Comparison of ENCODE assay signal across 10 cellular contexts in genomic region chr12:53427905-53428594, GRCh38. TPM values are rescaled to one million over a fixed set of nuclear protein-coding genes. Genes with fewer than 3 reads are reported as not detected.
A peak's percentile ranks its signal among the peaks of the same experiment; 100 is the strongest.
DNase-seq lines count a peak whose midpoint lies in the region; ATAC-seq and TF ChIP-seq lines count a peak whose summit lies in the region.
"Had no signal": no experiment of that assay in that cellular context is flagged by ENCODE, and none has a peak within 500 bp of the region (broad histone marks: within the 10 kb centered on the region; RNA-seq: fewer than 3 reads in every experiment).

No MANE protein-coding gene starts in this region.

- peak; percentile 53 to 70 for ATAC-seq in stimulated activated naive B cell treated with anti-CD40 and anti-IgM and Interleukin-4, amounts not matched to agents 10 μg/mL and 1 μg/mL and 100 μg/mL, for 72 hours (replicated peaks)
- no peak for ATAC-seq in HG03378 (IDR thresholded peaks at IDR 0.05; ENCODE audit: unreplicated experiment)

- CTCF ChIA-PET in activated naive CD4-positive, alpha-beta T cell treated with anti-CD3 and anti-CD28 coated beads for 36 hours (lab: Charles Lee): interaction anchor here (0.8 to 1.8 kb wide), 4 partner anchors 31 to 83 kb away, joined by 3 to 12 read pairs (median 3); no protein-coding TSS in a partner anchor
- CTCF ChIA-PET in activated naive CD4-positive, alpha-beta T cell treated with anti-CD3 and anti-CD28 coated beads, Interleukin-2, amount 10 ng/mL, durations not matched to agents 7 days and 5 days (lab: Charles Lee): interaction anchor here (0.6 to 1.6 kb wide), 6 partner anchors 12 to 106 kb away, joined by 3 to 10 read pairs (median 4); no protein-coding TSS in a partner anchor

- H3K36me3 ChIP-seq in tibial artery: no peaks in the 10 kb centered on the region
- H3K36me3 ChIP-seq: thoracic aorta had no signal

- DNase-seq in activated naive CD4-positive, alpha-beta T cell treated with anti-CD3 and anti-CD28 coated beads for 36 hours: peak; percentile 63
- DNase-seq in activated naive CD4-positive, alpha-beta T cell treated with anti-CD3 and anti-CD28 coated beads, Interleukin-2, amount 10 ng/mL, durations not matched to agents 7 days and 5 days: no peak
- DNase-seq in glomerular visceral epithelial cell (ENCODE audit: extremely low spot score) (peak; percentile 90), tibial artery (no peak), NCI-H446 (lab: John Stamatoyannopoulos, UW) (no peak)
- no peak for DNase-seq in stimulated activated naive B cell treated with anti-CD40 and anti-IgM and Interleukin-4, amounts not matched to agents 10 μg/mL and 1 μg/mL and 100 μg/mL, for 72 hours
- DNase-seq: endodermal cell had no signal

- H3K9me3 Mint-ChIP-seq in activated naive CD4-positive, alpha-beta T cell treated with anti-CD3 and anti-CD28 coated beads for 36 hours: no peaks in the 10 kb centered on the region
- no peaks in the 10 kb centered on the region for H3K9me3 Mint-ChIP-seq in activated naive CD4-positive, alpha-beta T cell treated with anti-CD3 and anti-CD28 coated beads, Interleukin-2, amount 10 ng/mL, durations not matched to agents 7 days and 5 days
- no peaks in the 10 kb centered on the region for H3K9me3 Mint-ChIP-seq in stimulated activated naive B cell treated with anti-CD40 and anti-IgM and Interleukin-4, amounts not matched to agents 10 μg/mL and 1 μg/mL and 100 μg/mL, for 72 hours
- H3K9me3 Mint-ChIP-seq: endodermal cell had no signal

- H3K27ac ChIP-seq in VCaP: peak overlapping the region; percentile 73
- no peak overlapping the region for H3K27ac ChIP-seq in tibial artery
- H3K27ac ChIP-seq: thoracic aorta had no signal

- no peak overlapping the region for H3K4me3 ChIP-seq in tibial artery
- H3K4me3 ChIP-seq: thoracic aorta had no signal

- H3K4me1 ChIP-seq in tibial artery: no peaks in the 10 kb centered on the region

- H3K4me3 Mint-ChIP-seq in activated naive CD4-positive, alpha-beta T cell treated with anti-CD3 and anti-CD28 coated beads for 36 hours: no peak overlapping the region
- no peak overlapping the region for H3K4me3 Mint-ChIP-seq in activated naive CD4-positive, alpha-beta T cell treated with anti-CD3 and anti-CD28 coated beads, Interleukin-2, amount 10 ng/mL, durations not matched to agents 7 days and 5 days
- no peak overlapping the region for H3K4me3 Mint-ChIP-seq in stimulated activated naive B cell treated with anti-CD40 and anti-IgM and Interleukin-4, amounts not matched to agents 10 μg/mL and 1 μg/mL and 100 μg/mL, for 72 hours
- H3K4me3 Mint-ChIP-seq: endodermal cell had no signal

- H3K27ac Mint-ChIP-seq in activated naive CD4-positive, alpha-beta T cell treated with anti-CD3 and anti-CD28 coated beads for 36 hours: no peak overlapping the region
- H3K27ac Mint-ChIP-seq in activated naive CD4-positive, alpha-beta T cell treated with anti-CD3 and anti-CD28 coated beads, Interleukin-2, amount 10 ng/mL, durations not matched to agents 7 days and 5 days: no peak overlapping the region
- H3K27ac Mint-ChIP-seq in stimulated activated naive B cell treated with anti-CD40 and anti-IgM and Interleukin-4, amounts not matched to agents 10 μg/mL and 1 μg/mL and 100 μg/mL, for 72 hours: no peak overlapping the region
- H3K27ac Mint-ChIP-seq: endodermal cell had no signal

- peaks cover 11% of the 10 kb centered on the region for H3K4me1 Mint-ChIP-seq in activated naive CD4-positive, alpha-beta T cell treated with anti-CD3 and anti-CD28 coated beads for 36 hours (ENCODE audit: low read depth)
- no peaks in the 10 kb centered on the region for H3K4me1 Mint-ChIP-seq in activated naive CD4-positive, alpha-beta T cell treated with anti-CD3 and anti-CD28 coated beads, Interleukin-2, amount 10 ng/mL, durations not matched to agents 7 days and 5 days
- peaks cover 2 to 4% of the 10 kb centered on the region in 2 donors for H3K4me1 Mint-ChIP-seq in stimulated activated naive B cell treated with anti-CD40 and anti-IgM and Interleukin-4, amounts not matched to agents 10 μg/mL and 1 μg/mL and 100 μg/mL, for 72 hours

- intact Hi-C loops in activated naive CD4-positive, alpha-beta T cell treated with anti-CD3 and anti-CD28 coated beads for 36 hours (cut with micrococcal nuclease): loop anchor here (1.0 kb wide), 1 partner anchor 23 kb away; no protein-coding TSS in a partner anchor
- intact Hi-C loops in tibial artery (cut with DNase I; ENCODE audit: low total_unique reads): no loop called here

- H3K9me3 ChIP-seq in tibial artery: no peaks in the 10 kb centered on the region
- H3K9me3 ChIP-seq: thoracic aorta had no signal

- TF ChIP-seq CTCF in VCaP (conservative IDR thresholded peaks at IDR 0.05): no peak
- no peak for TF ChIP-seq CTCF in tibial artery (IDR thresholded peaks at IDR 0.05)

- no peaks in the 10 kb centered on the region for H3K27me3 ChIP-seq in tibial artery

- H3K27me3 Mint-ChIP-seq in activated naive CD4-positive, alpha-beta T cell treated with anti-CD3 and anti-CD28 coated beads for 36 hours (ENCODE audit: low read depth): no peaks in the 10 kb centered on the region
- H3K27me3 Mint-ChIP-seq in activated naive CD4-positive, alpha-beta T cell treated with anti-CD3 and anti-CD28 coated beads, Interleukin-2, amount 10 ng/mL, durations not matched to agents 7 days and 5 days: peaks cover 23% of the 10 kb centered on the region
- H3K27me3 Mint-ChIP-seq in stimulated activated naive B cell treated with anti-CD40 and anti-IgM and Interleukin-4, amounts not matched to agents 10 μg/mL and 1 μg/mL and 100 μg/mL, for 72 hours: no peaks in the 10 kb centered on the region

- H3K36me3 Mint-ChIP-seq in activated naive CD4-positive, alpha-beta T cell treated with anti-CD3 and anti-CD28 coated beads for 36 hours (ENCODE audit: low read depth): no peaks in the 10 kb centered on the region
- H3K36me3 Mint-ChIP-seq in activated naive CD4-positive, alpha-beta T cell treated with anti-CD3 and anti-CD28 coated beads, Interleukin-2, amount 10 ng/mL, durations not matched to agents 7 days and 5 days: no peaks in the 10 kb centered on the region
- H3K36me3 Mint-ChIP-seq in stimulated activated naive B cell treated with anti-CD40 and anti-IgM and Interleukin-4, amounts not matched to agents 10 μg/mL and 1 μg/mL and 100 μg/mL, for 72 hours: no peaks in the 10 kb centered on the region

RNA-seq across cellular contexts. Expression of gene AMHR2, which starts 4.4 kb away (rescaled TPM):
- not detected for total RNA-seq in activated naive CD4-positive, alpha-beta T cell treated with anti-CD3 and anti-CD28 coated beads for 36 hours

RNA-seq across cellular contexts. Expression of gene PRR13, which starts 13.5 kb away (rescaled TPM):
- total RNA-seq in activated naive CD4-positive, alpha-beta T cell treated with anti-CD3 and anti-CD28 coated beads for 36 hours: 100 to 1,000 TPM; 207 to 216 TPM

RNA-seq across cellular contexts. Expression of gene PCBP2, which starts 23.9 kb away (rescaled TPM):
- total RNA-seq in activated naive CD4-positive, alpha-beta T cell treated with anti-CD3 and anti-CD28 coated beads for 36 hours: 1,000 to 10,000 TPM; 1,085 to 1,132 TPM

RNA-seq across cellular contexts. Expression of gene SP1, which starts 48.1 kb away (rescaled TPM):
- 10 to 100 TPM; 87.6 to 91.9 TPM for total RNA-seq in activated naive CD4-positive, alpha-beta T cell treated with anti-CD3 and anti-CD28 coated beads for 36 hours

Comparison
In these comparisons a context has a peak if more than half of its experiments do, and no peak if none do; other contexts are left out.
1. DNase-seq: peak in activated naive CD4-positive, alpha-beta T cell treated with anti-CD3 and anti-CD28 coated beads for 36 hours (single experiment) and glomerular visceral epithelial cell (single experiment); none in activated naive CD4-positive, alpha-beta T cell treated with anti-CD3 and anti-CD28 coated beads, Interleukin-2, amount 10 ng/mL, durations not matched to agents 7 days and 5 days (single experiment), stimulated activated naive B cell treated with anti-CD40 and anti-IgM and Interleukin-4, amounts not matched to agents 10 μg/mL and 1 μg/mL and 100 μg/mL, for 72 hours (single experiment), tibial artery (0 of 2) and NCI-H446 (0 of 2).